18 cellular contexts compared by ENCODE assay signal in genomic region chr4:36722986-36723385, GRCh38.
DNase-seq lines count a peak whose midpoint lies in the region; FAIRE-seq and TF ChIP-seq lines count a peak whose summit lies in the region.
"Had no signal": no experiment of that assay in that cellular context is flagged by ENCODE, and none has a peak within 500 bp of the region (broad histone marks: within the 10 kb centered on the region; RNA-seq: fewer than 3 reads in every experiment).

No MANE protein-coding gene starts in this region.

- TF ChIP-seq CTCF in D721Med (IDR thresholded peaks at IDR 0.05; ENCODE audit: insufficient read depth, missing control alignments) (peak; percentile 14), GM13977 (IDR thresholded peaks at IDR 0.05; ENCODE audit: extremely low read depth, insufficient read depth, missing control alignments) (peak; percentile 26), LNCaP clone FGC (IDR thresholded peaks at IDR 0.05; ENCODE audit: control insufficient read depth, extremely low read depth, insufficient read depth) (peak; percentile 54)

- H3K27me3 Mint-ChIP-seq in activated CD4-positive, alpha-beta memory T cell treated with anti-CD3 and anti-CD28 coated beads for 36 hours: no peaks in the 10 kb centered on the region
- H3K27me3 Mint-ChIP-seq: IgD-negative memory B cell had no signal

- no peak overlapping the region for H3K4me3 ChIP-seq in LNCaP clone FGC (ENCODE audit: low read depth, low read length)
- H3K4me3 ChIP-seq: A549, GM23248 had no signal

- intact Hi-C loops in activated CD4-positive, alpha-beta memory T cell treated with anti-CD3 and anti-CD28 coated beads for 36 hours (cut with micrococcal nuclease): no loop called here

- CTCF ChIA-PET in activated CD4-positive, alpha-beta memory T cell treated with anti-CD3 and anti-CD28 coated beads for 36 hours (lab: Charles Lee): no interaction called here

- H3K4me3 Mint-ChIP-seq in activated CD4-positive, alpha-beta memory T cell treated with anti-CD3 and anti-CD28 coated beads for 36 hours: no peak overlapping the region
- H3K4me3 Mint-ChIP-seq: CD14-positive monocyte; CD8-positive, alpha-beta T cell; IgD-negative memory B cell had no signal

- DNase-seq in D721Med (ENCODE audit: insufficient read length, low spot score): no peak
- DNase-seq in GM13977 (ENCODE audit: low spot score): no peak
- no peak for DNase-seq in LNCaP clone FGC (ENCODE audit: low read depth)
- DNase-seq in OCI-M1 (lab: John Stamatoyannopoulos, UW): peak; percentile 28
- no peak for DNase-seq in activated CD4-positive, alpha-beta memory T cell treated with anti-CD3 and anti-CD28 coated beads for 36 hours
- DNase-seq in T-helper 2 cell: no peak
- no peak for DNase-seq in SHP77 treated with DMSO at 0.1 percent for 48 hours (lab: John Stamatoyannopoulos, UW)
- DNase-seq in urothelium cell line (ENCODE audit: low spot score): no peak
- DNase-seq: BE2C; Caco-2; CD8-positive, alpha-beta T cell; DMS53; GF-D8; GM23248; H7 had no signal

- H3K9me3 Mint-ChIP-seq in activated CD4-positive, alpha-beta memory T cell treated with anti-CD3 and anti-CD28 coated beads for 36 hours: no peaks in the 10 kb centered on the region
- H3K9me3 Mint-ChIP-seq: CD8-positive, alpha-beta T cell; IgD-negative memory B cell had no signal

- H3K4me1 Mint-ChIP-seq in activated CD4-positive, alpha-beta memory T cell treated with anti-CD3 and anti-CD28 coated beads for 36 hours (ENCODE audit: low read depth): no peaks in the 10 kb centered on the region
- H3K4me1 Mint-ChIP-seq: CD14-positive monocyte, IgD-negative memory B cell had no signal

- no peak overlapping the region for H3K27ac Mint-ChIP-seq in activated CD4-positive, alpha-beta memory T cell treated with anti-CD3 and anti-CD28 coated beads for 36 hours
- H3K27ac Mint-ChIP-seq: CD14-positive monocyte; CD8-positive, alpha-beta T cell; IgD-negative memory B cell had no signal

- H3K36me3 Mint-ChIP-seq in activated CD4-positive, alpha-beta memory T cell treated with anti-CD3 and anti-CD28 coated beads for 36 hours: no peaks in the 10 kb centered on the region
- H3K36me3 Mint-ChIP-seq: CD14-positive monocyte; CD8-positive, alpha-beta T cell; IgD-negative memory B cell had no signal

- FAIRE-seq in D721Med (lab: Jason Lieb, UNC) (no peak), urothelium cell line (lab: Jason Lieb, UNC) (no peak)
- FAIRE-seq: A549 had no signal

- POLR2A ChIA-PET in activated CD4-positive, alpha-beta memory T cell treated with anti-CD3 and anti-CD28 coated beads for 36 hours (lab: Charles Lee): no interaction called here

- in situ Hi-C loops in GM13977 (cut with MboI; ENCODE audit: low pct_unique_long_range_greater_than_20kb, low sequenced_read_pairs, unreplicated experiment): no loop called here
